ENCODE assay signal across 8 cellular contexts in the genomic region with DNA sequence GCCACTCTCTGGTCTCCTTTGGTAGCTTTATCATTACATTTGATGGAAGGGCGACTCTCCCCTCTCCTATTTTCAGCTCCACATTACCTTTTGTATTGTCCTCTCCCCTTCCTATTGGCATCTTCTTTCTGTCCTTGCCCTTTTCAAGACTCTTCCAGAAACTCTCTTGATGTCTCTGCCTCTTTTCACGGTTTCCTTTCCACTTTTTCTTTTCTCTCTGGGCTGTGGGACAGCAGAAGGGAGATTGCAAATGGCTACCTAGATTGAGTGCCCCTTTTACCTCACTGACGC. TPM values are rescaled to one million over a fixed set of nuclear protein-coding genes. Genes with fewer than 3 reads are reported as not detected.
DNase-seq lines count a peak whose midpoint lies in the region; ATAC-seq and TF ChIP-seq lines count a peak whose summit lies in the region.

No MANE protein-coding gene starts in this region.

- H3K9me3 ChIP-seq in HUES64 (ENCODE audit: insufficient read depth, low read depth, low read length) = no peaks in the 10 kb centered on the region

- no peaks in the 10 kb centered on the region for H3K9me3 Mint-ChIP-seq in nephron progenitor cell

- H3K4me1 ChIP-seq in ACC112 (ENCODE audit: control insufficient read depth, insufficient read depth, low read length, unreplicated experiment) = peaks cover 60% of the 10 kb centered on the region
- peaks cover 51% of the 10 kb centered on the region for H3K4me1 ChIP-seq in HUES64 (ENCODE audit: insufficient read depth, low read length)

- no peaks in the 10 kb centered on the region for H3K27me3 ChIP-seq in ACC112 (ENCODE audit: insufficient read depth, low read length)
- H3K27me3 ChIP-seq in HUES64 (ENCODE audit: insufficient read depth, low read length) = peaks cover 69% of the 10 kb centered on the region

- no peak for TF ChIP-seq CTCF in nephron progenitor cell (IDR thresholded peaks at IDR 0.05)

- H3K79me2 ChIP-seq in ACC112 (ENCODE audit: control insufficient read depth, insufficient read depth, low read length, unreplicated experiment) = peaks cover 17% of the 10 kb centered on the region

- no peak for DNase-seq in caudate nucleus (lab: John Stamatoyannopoulos, UW)
- no peak for DNase-seq in nephron progenitor cell
- no peak for DNase-seq in dermis blood vessel endothelial cell
- no peak for DNase-seq in epidermal melanocyte (ENCODE audit: insufficient read length, low spot score)

- H3K36me3 Mint-ChIP-seq in nephron progenitor cell (ENCODE audit: low read depth) = no peaks in the 10 kb centered on the region

- peaks cover 89% of the 10 kb centered on the region for H3K4me1 Mint-ChIP-seq in nephron progenitor cell

- 44% methylated on average over 3 of the region's 3 CpGs for WGBS in HUES64

- H3K4me3 ChIP-seq in ACC112 (ENCODE audit: low read depth, low read length) (peak overlapping the region; percentile 78), HUES64 (ENCODE audit: low read length) (peak overlapping the region; percentile 56)

- H3K27ac ChIP-seq in ACC112 (ENCODE audit: low read depth, low read length) (no peak overlapping the region), HUES64 (ENCODE audit: low read depth, low read length) (no peak overlapping the region), caudate nucleus (ENCODE audit: low read depth, low read length) (peak overlapping the region; percentile 77)

- H3K36me3 ChIP-seq in ACC112 (ENCODE audit: insufficient read depth, low read length) (no peaks in the 10 kb centered on the region), HUES64 (ENCODE audit: insufficient read depth, low read length) (no peaks in the 10 kb centered on the region)

- peaks cover 9% of the 10 kb centered on the region for H3K27me3 Mint-ChIP-seq in nephron progenitor cell (ENCODE audit: low read depth, poor library complexity)

- H3K9ac ChIP-seq in HUES64 (ENCODE audit: low read depth, low read length) = peak overlapping the region; percentile 2; the same call in 1 of the 2 replicates

- peak overlapping the region; percentile 70 for H2AFZ ChIP-seq in ACC112 (ENCODE audit: low read length, unreplicated experiment)

- ATAC-seq in GM19324 (IDR thresholded peaks at IDR 0.05; ENCODE audit: low FRiP score, unreplicated experiment) (no peak), GM19035 (IDR thresholded peaks at IDR 0.05; ENCODE audit: unreplicated experiment) (no peak)

- peak overlapping the region; percentile 78 for H3K27ac Mint-ChIP-seq in nephron progenitor cell

- H3K4me3 Mint-ChIP-seq in nephron progenitor cell = peak overlapping the region; percentile 82

RNA-seq across cellular contexts. Expression of a gene that starts 17.5 kb away (rescaled TPM):
- 5.6 TPM for polyA plus RNA-seq in HUES64 (2013, experiment 1 of 2)
- 7.2 TPM for polyA plus RNA-seq in HUES64 (2013, experiment 2 of 2)
- total RNA-seq in dermis blood vessel endothelial cell = 26.6 and 29.1 TPM in 2 replicates
